1 cellular context compared by ENCODE assay signal in the genomic region with DNA sequence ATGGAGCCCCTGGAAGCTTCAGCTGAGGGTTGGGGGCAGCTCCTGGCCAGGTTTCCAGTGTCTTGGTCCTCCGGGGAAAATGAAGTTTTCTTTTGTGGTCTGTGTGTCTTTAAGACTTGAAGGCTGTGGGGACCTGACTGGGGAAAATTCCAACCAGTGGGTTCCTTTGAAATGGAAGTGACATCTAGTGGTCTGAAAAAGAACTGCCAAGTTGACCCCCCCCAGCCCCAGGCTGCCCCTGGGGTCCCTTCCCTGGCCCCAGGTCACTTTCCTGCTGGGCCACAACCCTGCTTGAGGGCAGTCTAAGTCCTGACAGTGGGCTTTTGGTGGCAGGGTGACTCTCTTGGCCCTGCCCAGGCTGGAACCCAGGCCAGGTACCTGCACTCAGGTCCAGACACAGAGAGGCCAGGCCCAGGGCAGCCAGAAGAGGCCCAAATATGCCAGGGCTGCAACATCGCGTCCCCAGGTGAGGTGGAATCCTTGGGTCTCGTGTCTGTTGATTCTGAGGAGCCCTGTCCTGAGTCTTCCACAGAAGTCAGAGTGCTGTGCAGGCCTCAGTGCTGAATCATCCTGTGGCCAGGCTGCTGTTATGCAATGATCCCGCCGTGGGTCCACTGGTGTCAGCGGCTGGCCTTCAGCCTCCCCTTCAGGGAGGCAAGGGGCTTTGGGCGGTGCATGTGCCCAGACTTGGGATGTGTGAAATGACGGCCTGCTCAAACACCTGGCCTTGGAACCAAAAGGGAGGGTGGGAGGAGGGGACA.
TF ChIP-seq lines count a peak whose summit lies in the region.

No MANE protein-coding gene starts in this region.

TF ChIP-seq in HEK293, 187 proteins besides CTCF, POLR2A, EP300 and RAD21 (continued from another document):
- TF ChIP-seq, protein P1, sequence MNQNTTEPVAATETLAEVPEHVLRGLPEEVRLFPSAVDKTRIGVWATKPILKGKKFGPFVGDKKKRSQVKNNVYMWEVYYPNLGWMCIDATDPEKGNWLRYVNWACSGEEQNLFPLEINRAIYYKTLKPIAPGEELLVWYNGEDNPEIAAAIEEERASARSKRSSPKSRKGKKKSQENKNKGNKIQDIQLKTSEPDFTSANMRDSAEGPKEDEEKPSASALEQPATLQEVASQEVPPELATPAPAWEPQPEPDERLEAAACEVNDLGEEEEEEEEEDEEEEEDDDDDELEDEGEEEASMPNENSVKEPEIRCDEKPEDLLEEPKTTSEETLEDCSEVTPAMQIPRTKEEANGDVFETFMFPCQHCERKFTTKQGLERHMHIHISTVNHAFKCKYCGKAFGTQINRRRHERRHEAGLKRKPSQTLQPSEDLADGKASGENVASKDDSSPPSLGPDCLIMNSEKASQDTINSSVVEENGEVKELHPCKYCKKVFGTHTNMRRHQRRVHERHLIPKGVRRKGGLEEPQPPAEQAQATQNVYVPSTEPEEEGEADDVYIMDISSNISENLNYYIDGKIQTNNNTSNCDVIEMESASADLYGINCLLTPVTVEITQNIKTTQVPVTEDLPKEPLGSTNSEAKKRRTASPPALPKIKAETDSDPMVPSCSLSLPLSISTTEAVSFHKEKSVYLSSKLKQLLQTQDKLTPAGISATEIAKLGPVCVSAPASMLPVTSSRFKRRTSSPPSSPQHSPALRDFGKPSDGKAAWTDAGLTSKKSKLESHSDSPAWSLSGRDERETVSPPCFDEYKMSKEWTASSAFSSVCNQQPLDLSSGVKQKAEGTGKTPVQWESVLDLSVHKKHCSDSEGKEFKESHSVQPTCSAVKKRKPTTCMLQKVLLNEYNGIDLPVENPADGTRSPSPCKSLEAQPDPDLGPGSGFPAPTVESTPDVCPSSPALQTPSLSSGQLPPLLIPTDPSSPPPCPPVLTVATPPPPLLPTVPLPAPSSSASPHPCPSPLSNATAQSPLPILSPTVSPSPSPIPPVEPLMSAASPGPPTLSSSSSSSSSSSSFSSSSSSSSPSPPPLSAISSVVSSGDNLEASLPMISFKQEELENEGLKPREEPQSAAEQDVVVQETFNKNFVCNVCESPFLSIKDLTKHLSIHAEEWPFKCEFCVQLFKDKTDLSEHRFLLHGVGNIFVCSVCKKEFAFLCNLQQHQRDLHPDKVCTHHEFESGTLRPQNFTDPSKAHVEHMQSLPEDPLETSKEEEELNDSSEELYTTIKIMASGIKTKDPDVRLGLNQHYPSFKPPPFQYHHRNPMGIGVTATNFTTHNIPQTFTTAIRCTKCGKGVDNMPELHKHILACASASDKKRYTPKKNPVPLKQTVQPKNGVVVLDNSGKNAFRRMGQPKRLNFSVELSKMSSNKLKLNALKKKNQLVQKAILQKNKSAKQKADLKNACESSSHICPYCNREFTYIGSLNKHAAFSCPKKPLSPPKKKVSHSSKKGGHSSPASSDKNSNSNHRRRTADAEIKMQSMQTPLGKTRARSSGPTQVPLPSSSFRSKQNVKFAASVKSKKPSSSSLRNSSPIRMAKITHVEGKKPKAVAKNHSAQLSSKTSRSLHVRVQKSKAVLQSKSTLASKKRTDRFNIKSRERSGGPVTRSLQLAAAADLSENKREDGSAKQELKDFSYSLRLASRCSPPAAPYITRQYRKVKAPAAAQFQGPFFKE (tag by site-specific recombination; IDR thresholded peaks at IDR 0.05; ENCODE audit: borderline replicate concordance): no peak
- TF ChIP-seq, protein P2, sequence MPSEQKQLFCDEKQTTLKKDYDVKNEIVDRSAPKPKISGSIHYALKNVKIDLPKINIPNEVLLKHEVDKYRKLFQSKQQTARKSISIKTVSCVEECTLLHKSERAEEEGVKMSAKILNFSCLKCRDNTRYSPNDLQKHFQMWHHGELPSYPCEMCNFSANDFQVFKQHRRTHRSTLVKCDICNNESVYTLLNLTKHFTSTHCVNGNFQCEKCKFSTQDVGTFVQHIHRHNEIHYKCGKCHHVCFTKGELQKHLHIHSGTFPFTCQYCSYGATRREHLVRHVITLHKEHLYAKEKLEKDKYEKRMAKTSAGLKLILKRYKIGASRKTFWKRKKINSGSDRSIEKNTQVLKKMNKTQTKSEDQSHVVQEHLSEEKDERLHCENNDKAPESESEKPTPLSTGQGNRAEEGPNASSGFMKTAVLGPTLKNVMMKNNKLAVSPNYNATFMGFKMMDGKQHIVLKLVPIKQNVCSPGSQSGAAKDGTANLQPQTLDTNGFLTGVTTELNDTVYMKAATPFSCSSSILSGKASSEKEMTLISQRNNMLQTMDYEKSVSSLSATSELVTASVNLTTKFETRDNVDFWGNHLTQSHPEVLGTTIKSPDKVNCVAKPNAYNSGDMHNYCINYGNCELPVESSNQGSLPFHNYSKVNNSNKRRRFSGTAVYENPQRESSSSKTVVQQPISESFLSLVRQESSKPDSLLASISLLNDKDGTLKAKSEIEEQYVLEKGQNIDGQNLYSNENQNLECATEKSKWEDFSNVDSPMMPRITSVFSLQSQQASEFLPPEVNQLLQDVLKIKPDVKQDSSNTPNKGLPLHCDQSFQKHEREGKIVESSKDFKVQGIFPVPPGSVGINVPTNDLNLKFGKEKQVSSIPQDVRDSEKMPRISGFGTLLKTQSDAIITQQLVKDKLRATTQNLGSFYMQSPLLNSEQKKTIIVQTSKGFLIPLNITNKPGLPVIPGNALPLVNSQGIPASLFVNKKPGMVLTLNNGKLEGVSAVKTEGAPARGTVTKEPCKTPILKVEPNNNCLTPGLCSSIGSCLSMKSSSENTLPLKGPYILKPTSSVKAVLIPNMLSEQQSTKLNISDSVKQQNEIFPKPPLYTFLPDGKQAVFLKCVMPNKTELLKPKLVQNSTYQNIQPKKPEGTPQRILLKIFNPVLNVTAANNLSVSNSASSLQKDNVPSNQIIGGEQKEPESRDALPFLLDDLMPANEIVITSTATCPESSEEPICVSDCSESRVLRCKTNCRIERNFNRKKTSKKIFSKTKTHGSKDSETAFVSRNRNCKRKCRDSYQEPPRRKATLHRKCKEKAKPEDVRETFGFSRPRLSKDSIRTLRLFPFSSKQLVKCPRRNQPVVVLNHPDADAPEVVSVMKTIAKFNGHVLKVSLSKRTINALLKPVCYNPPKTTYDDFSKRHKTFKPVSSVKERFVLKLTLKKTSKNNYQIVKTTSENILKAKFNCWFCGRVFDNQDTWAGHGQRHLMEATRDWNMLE (tag by site-specific recombination; conservative IDR thresholded peaks at IDR 0.05; ENCODE audit: low read depth): no peak
- TF ChIP-seq SP3 (tag by site-specific recombination; IDR thresholded peaks at IDR 0.05) (no peak), OSR2 (tag by site-specific recombination; IDR thresholded peaks at IDR 0.05) (no peak), ZBTB8A (tag by site-specific recombination; IDR thresholded peaks at IDR 0.05) (0 out of 2 replicates have a peak, but pooled peaks have one; percentile 5), GFI1B (tag by site-specific recombination; IDR thresholded peaks at IDR 0.05) (no peak), MYNN (tag by site-specific recombination; IDR thresholded peaks at IDR 0.05; ENCODE audit: borderline replicate concordance) (no peak), ZNF335 (tag by site-specific recombination; conservative IDR thresholded peaks at IDR 0.05) (no peak), SCRT2 (tag by site-specific recombination; IDR thresholded peaks at IDR 0.05) (no peak), SALL2 (tag by site-specific recombination; IDR thresholded peaks at IDR 0.05; ENCODE audit: borderline replicate concordance) (no peak), ZNF677 (tag by site-specific recombination; IDR thresholded peaks at IDR 0.05) (no peak)
- TF ChIP-seq, protein P3, sequence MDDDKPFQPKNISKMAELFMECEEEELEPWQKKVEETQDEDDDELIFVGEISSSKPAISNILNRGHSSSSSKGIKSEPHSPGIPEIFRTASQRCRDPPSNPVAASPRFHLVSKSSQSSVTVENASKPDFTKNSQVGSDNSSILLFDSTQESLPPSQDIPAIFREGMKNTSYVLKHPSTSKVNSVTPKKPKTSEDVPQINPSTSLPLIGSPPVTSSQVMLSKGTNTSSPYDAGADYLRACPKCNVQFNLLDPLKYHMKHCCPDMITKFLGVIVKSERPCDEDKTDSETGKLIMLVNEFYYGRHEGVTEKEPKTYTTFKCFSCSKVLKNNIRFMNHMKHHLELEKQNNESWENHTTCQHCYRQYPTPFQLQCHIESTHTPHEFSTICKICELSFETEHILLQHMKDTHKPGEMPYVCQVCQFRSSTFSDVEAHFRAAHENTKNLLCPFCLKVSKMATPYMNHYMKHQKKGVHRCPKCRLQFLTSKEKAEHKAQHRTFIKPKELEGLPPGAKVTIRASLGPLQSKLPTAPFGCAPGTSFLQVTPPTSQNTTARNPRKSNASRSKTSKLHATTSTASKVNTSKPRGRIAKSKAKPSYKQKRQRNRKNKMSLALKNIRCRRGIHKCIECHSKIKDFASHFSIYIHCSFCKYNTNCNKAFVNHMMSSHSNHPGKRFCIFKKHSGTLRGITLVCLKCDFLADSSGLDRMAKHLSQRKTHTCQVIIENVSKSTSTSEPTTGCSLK (tag by site-specific recombination; IDR thresholded peaks at IDR 0.05): no peak
- TF ChIP-seq, protein P4, sequence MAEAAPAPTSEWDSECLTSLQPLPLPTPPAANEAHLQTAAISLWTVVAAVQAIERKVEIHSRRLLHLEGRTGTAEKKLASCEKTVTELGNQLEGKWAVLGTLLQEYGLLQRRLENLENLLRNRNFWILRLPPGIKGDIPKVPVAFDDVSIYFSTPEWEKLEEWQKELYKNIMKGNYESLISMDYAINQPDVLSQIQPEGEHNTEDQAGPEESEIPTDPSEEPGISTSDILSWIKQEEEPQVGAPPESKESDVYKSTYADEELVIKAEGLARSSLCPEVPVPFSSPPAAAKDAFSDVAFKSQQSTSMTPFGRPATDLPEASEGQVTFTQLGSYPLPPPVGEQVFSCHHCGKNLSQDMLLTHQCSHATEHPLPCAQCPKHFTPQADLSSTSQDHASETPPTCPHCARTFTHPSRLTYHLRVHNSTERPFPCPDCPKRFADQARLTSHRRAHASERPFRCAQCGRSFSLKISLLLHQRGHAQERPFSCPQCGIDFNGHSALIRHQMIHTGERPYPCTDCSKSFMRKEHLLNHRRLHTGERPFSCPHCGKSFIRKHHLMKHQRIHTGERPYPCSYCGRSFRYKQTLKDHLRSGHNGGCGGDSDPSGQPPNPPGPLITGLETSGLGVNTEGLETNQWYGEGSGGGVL (tag by site-specific recombination; IDR thresholded peaks at IDR 0.05): no peak
- TF ChIP-seq, protein P5, sequence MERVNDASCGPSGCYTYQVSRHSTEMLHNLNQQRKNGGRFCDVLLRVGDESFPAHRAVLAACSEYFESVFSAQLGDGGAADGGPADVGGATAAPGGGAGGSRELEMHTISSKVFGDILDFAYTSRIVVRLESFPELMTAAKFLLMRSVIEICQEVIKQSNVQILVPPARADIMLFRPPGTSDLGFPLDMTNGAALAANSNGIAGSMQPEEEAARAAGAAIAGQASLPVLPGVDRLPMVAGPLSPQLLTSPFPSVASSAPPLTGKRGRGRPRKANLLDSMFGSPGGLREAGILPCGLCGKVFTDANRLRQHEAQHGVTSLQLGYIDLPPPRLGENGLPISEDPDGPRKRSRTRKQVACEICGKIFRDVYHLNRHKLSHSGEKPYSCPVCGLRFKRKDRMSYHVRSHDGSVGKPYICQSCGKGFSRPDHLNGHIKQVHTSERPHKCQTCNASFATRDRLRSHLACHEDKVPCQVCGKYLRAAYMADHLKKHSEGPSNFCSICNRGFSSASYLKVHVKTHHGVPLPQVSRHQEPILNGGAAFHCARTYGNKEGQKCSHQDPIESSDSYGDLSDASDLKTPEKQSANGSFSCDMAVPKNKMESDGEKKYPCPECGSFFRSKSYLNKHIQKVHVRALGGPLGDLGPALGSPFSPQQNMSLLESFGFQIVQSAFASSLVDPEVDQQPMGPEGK (tag by site-specific recombination; IDR thresholded peaks at IDR 0.05): peak; percentile 63
